Comparison of ENCODE assay signal across 12 cellular contexts in genomic region chr3:14266361-14266760, GRCh38.
DNase-seq lines count a peak whose midpoint lies in the region; ATAC-seq and TF ChIP-seq lines count a peak whose summit lies in the region.
"Had no signal": no experiment of that assay in that cellular context is flagged by ENCODE, and none has a peak within 500 bp of the region (broad histone marks: within the 10 kb centered on the region; RNA-seq: fewer than 3 reads in every experiment).

No MANE protein-coding gene starts in this region.

- in situ Hi-C loops in GM13976 (cut with MboI; ENCODE audit: low sequenced_read_pairs, unreplicated experiment), result no loop called here

- no peak overlapping the region for H3K4me3 Mint-ChIP-seq in activated naive CD4-positive, alpha-beta T cell treated with anti-CD3 and anti-CD28 coated beads for 36 hours

- H3K4me1 Mint-ChIP-seq in activated naive CD4-positive, alpha-beta T cell treated with anti-CD3 and anti-CD28 coated beads for 36 hours (ENCODE audit: low read depth), result no peaks in the 10 kb centered on the region

- ATAC-seq in left cardiac atrium, result peak; percentile 70 to 91
- no peak for ATAC-seq in GM18861 (IDR thresholded peaks at IDR 0.05; ENCODE audit: unreplicated experiment)

- TF ChIP-seq CTCF in GM13976 (IDR thresholded peaks at IDR 0.05; ENCODE audit: borderline replicate concordance, control extremely low read depth, extremely low read depth, insufficient read depth, missing control alignments), result no peak

- no peak overlapping the region for H3K27ac Mint-ChIP-seq in activated naive CD4-positive, alpha-beta T cell treated with anti-CD3 and anti-CD28 coated beads for 36 hours
- H3K27ac Mint-ChIP-seq: activated T-helper 2 cell treated with anti-CD3 and anti-CD28 coated beads, Interferon-gamma antibody, Interleukin-2, Interleukin-4, amounts not matched to agents 10 μg/mL and 5 μg/mL and 100 μg/mL, durations not matched to agents 14 hours and 24 hours and 36 hours had no signal

- CTCF ChIA-PET in activated naive CD4-positive, alpha-beta T cell treated with anti-CD3 and anti-CD28 coated beads for 36 hours (lab: Charles Lee), result interaction anchor here (0.6 to 1.3 kb wide), 4 partner anchors 63 to 370 kb away, joined by 3 to 4 read pairs (median 4); no protein-coding TSS in a partner anchor

- no peaks in the 10 kb centered on the region for H3K36me3 Mint-ChIP-seq in activated naive CD4-positive, alpha-beta T cell treated with anti-CD3 and anti-CD28 coated beads for 36 hours (ENCODE audit: low read depth)

- peak; percentile 87 for DNase-seq in GM03348 (ENCODE audit: low spot score)
- DNase-seq in anterior cingulate cortex (lab: John Stamatoyannopoulos, UW), result peak in 48 of 58 donors; percentile 6 to 80 (median 44)
- DNase-seq in left cardiac atrium, result peak; percentile 54
- peak; percentile 44 for DNase-seq in retina
- no peak for DNase-seq in activated naive CD4-positive, alpha-beta T cell treated with anti-CD3 and anti-CD28 coated beads for 36 hours
- no peak for DNase-seq in HUDEP-2 (lab: John Stamatoyannopoulos, UW; ENCODE audit: unreplicated experiment in 76 of 76)
- no peak for DNase-seq in GM13976 (ENCODE audit: low spot score)
- DNase-seq: activated CD4-positive, CD25-positive, alpha-beta regulatory T cell treated with anti-CD3 and anti-CD28 coated beads, Interleukin-2, amount 50 U/mL, for 72 hours; Calu3; NCI-H446 had no signal

- intact Hi-C loops in left cardiac atrium (cut with DNase I), result loop anchor here in 1 of 2 donors (2.0 kb wide), 1 partner anchor 50 kb away; no protein-coding TSS in a partner anchor
- intact Hi-C loops in activated naive CD4-positive, alpha-beta T cell treated with anti-CD3 and anti-CD28 coated beads for 36 hours (cut with micrococcal nuclease), result loop anchor here (10.0 kb wide), 1 partner anchor 118 kb away; no protein-coding TSS in a partner anchor

- no peaks in the 10 kb centered on the region for H3K9me3 Mint-ChIP-seq in activated naive CD4-positive, alpha-beta T cell treated with anti-CD3 and anti-CD28 coated beads for 36 hours
- H3K9me3 Mint-ChIP-seq: activated T-helper 2 cell treated with anti-CD3 and anti-CD28 coated beads, Interferon-gamma antibody, Interleukin-2, Interleukin-4, amounts not matched to agents 10 μg/mL and 5 μg/mL and 100 μg/mL, durations not matched to agents 14 hours and 24 hours and 36 hours had no signal

- no peaks in the 10 kb centered on the region for H3K27me3 Mint-ChIP-seq in activated naive CD4-positive, alpha-beta T cell treated with anti-CD3 and anti-CD28 coated beads for 36 hours (ENCODE audit: low read depth)

Comparison
In these comparisons a context has a peak if more than half of its experiments do, and no peak if none do; other contexts are left out.
1. DNase-seq: peak in GM03348 (single experiment), anterior cingulate cortex (48 of 58), left cardiac atrium (single experiment) and retina (single experiment); none in activated naive CD4-positive, alpha-beta T cell treated with anti-CD3 and anti-CD28 coated beads for 36 hours (single experiment), HUDEP-2 (0 of 76) and GM13976 (single experiment).